33 cellular contexts compared by ENCODE assay signal in the genomic region with DNA sequence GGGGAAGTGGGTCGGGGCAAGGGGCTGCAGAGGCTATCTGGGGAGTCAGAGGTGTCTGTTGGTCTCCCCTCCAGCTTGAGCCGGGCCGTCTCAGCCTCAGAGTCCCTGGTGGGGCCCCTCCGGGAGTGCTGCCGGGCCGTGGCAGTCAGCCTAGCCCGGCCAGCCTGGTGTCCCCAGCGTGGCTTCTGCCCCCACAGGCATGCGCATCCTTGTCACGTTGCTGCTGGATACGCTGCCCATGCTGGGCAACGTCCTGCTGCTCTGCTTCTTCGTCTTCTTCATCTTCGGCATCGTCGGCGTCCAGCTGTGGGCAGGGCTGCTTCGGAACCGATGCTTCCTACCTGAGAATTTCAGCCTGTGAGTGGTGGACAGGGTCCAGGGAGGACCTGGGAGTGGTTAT. TPM values are rescaled to one million over a fixed set of nuclear protein-coding genes. Genes with fewer than 3 reads are reported as not detected.
"Had no signal": no experiment of that assay in that cellular context is flagged by ENCODE, and none has a peak within 500 bp of the region (broad histone marks: within the 10 kb centered on the region; RNA-seq: fewer than 3 reads in every experiment).

No MANE protein-coding gene starts in this region.

- H3K36me3 Mint-ChIP-seq: naive thymus-derived CD8-positive, alpha-beta T cell; natural killer cell treated with Interleukin-12 subunit alpha and Interleukin-12 subunit beta and Interleukin-15 and Interleukin-18, amount 100 ng/mL, for 72 hours; stimulated activated effector memory CD8-positive, alpha-beta T cell treated with anti-CD3 and anti-CD28 coated beads, Interleukin-12 subunit alpha, Interleukin-12 subunit beta, amount 100 ng/mL, for 72 hours; stimulated activated naive B cell treated with anti-CD40 and anti-IgM and Interleukin-4, amounts not matched to agents 10 μg/mL and 1 μg/mL and 100 μg/mL, for 72 hours had no signal

- H3K27me3 ChIP-seq: ovary, thyroid gland, upper lobe of left lung, vagina had no signal

- FAIRE-seq: urothelium cell line had no signal

- H3K27ac ChIP-seq: ovary, parathyroid adenoma, psoas muscle, skin epidermis, spleen, stomach, thoracic aorta, thyroid gland, tibial nerve, upper lobe of left lung, vagina had no signal

- H3K9me3 Mint-ChIP-seq: naive thymus-derived CD8-positive, alpha-beta T cell; natural killer cell treated with Interleukin-12 subunit alpha and Interleukin-12 subunit beta and Interleukin-15 and Interleukin-18, amount 100 ng/mL, for 72 hours; nephron progenitor cell; neural crest cell; stimulated activated effector memory CD8-positive, alpha-beta T cell treated with anti-CD3 and anti-CD28 coated beads, Interleukin-12 subunit alpha, Interleukin-12 subunit beta, amount 100 ng/mL, for 72 hours; stimulated activated naive B cell treated with anti-CD40 and anti-IgM and Interleukin-4, amounts not matched to agents 10 μg/mL and 1 μg/mL and 100 μg/mL, for 72 hours; stimulated activated naive CD8-positive, alpha-beta T cell treated with anti-CD3 and anti-CD28 coated beads, Interleukin-15, Interleukin-2, amounts not matched to agents 100 ng/mL and 50 ng/mL, for 24 hours had no signal

- DNase-seq: naive thymus-derived CD8-positive, alpha-beta T cell; nephron progenitor cell; occipital lobe; ovary; posterior cingulate gyrus; psoas muscle; right cardiac atrium; spleen; stimulated activated CD4-positive, alpha-beta T cell treated with anti-CD3 and anti-CD28 coated beads, Interleukin-12 subunit alpha, Interleukin-12 subunit beta, amount 100 ng/mL, for 4 hours; stimulated activated CD4-positive, alpha-beta T cell treated with anti-CD3 and anti-CD28 coated beads, Interleukin-1b, Interleukin-23, amount 100 ng/mL, for 48 hours; stimulated activated CD4-positive, alpha-beta T cell treated with anti-CD3 and anti-CD28 coated beads, Interleukin-2, amount 100 ng/mL, for 48 hours; stimulated activated CD4-positive, alpha-beta T cell treated with anti-CD3 and anti-CD28 coated beads, Interleukin-4, amount 100 ng/mL, for 24 hours; stimulated activated naive B cell treated with anti-CD40 and anti-IgM and Interleukin-4, amounts not matched to agents 10 μg/mL and 1 μg/mL and 100 μg/mL, for 72 hours; stimulated activated naive CD4-positive, alpha-beta T cell treated with Interleukin-2 at 50 U/mL for 16 hours; stomach; thyroid gland; trophoblast cell had no signal

- H3K4me1 ChIP-seq: parathyroid adenoma, psoas muscle, spleen, stomach, thyroid gland, tibial nerve, upper lobe of left lung, vagina had no signal

- H3K4me3 Mint-ChIP-seq: naive thymus-derived CD8-positive, alpha-beta T cell; natural killer cell treated with Interleukin-12 subunit alpha and Interleukin-12 subunit beta and Interleukin-15 and Interleukin-18, amount 100 ng/mL, for 72 hours; neural crest cell; stimulated activated effector memory CD8-positive, alpha-beta T cell treated with anti-CD3 and anti-CD28 coated beads, Interleukin-12 subunit alpha, Interleukin-12 subunit beta, amount 100 ng/mL, for 72 hours; stimulated activated naive B cell treated with anti-CD40 and anti-IgM and Interleukin-4, amounts not matched to agents 10 μg/mL and 1 μg/mL and 100 μg/mL, for 72 hours; stimulated activated naive CD8-positive, alpha-beta T cell treated with anti-CD3 and anti-CD28 coated beads, Interleukin-15, Interleukin-2, amounts not matched to agents 100 ng/mL and 50 ng/mL, for 24 hours had no signal

- H2AFZ ChIP-seq: parathyroid adenoma had no signal

- H3K27ac Mint-ChIP-seq: natural killer cell treated with Interleukin-12 subunit alpha and Interleukin-12 subunit beta and Interleukin-15 and Interleukin-18, amount 100 ng/mL, for 72 hours; stimulated activated effector memory CD8-positive, alpha-beta T cell treated with anti-CD3 and anti-CD28 coated beads, Interleukin-12 subunit alpha, Interleukin-12 subunit beta, amount 100 ng/mL, for 72 hours; stimulated activated naive CD8-positive, alpha-beta T cell treated with anti-CD3 and anti-CD28 coated beads, Interleukin-15, Interleukin-2, amounts not matched to agents 100 ng/mL and 50 ng/mL, for 24 hours had no signal

- H3K9me3 ChIP-seq: ovary, psoas muscle, spleen, stomach, thoracic aorta, thyroid gland, tibial nerve, upper lobe of left lung, vagina had no signal

- H3K9ac ChIP-seq: parathyroid adenoma had no signal

- H3K4me2 ChIP-seq: smooth muscle cell had no signal

- ATAC-seq: naive thymus-derived CD8-positive, alpha-beta T cell; natural killer cell treated with Interleukin-12 subunit alpha and Interleukin-12 subunit beta and Interleukin-15 and Interleukin-18, amount 100 ng/mL, for 72 hours; psoas muscle; right cardiac atrium; sciatic nerve; stimulated activated effector memory CD8-positive, alpha-beta T cell treated with anti-CD3 and anti-CD28 coated beads, Interleukin-12 subunit alpha, Interleukin-12 subunit beta, amount 100 ng/mL, for 72 hours; stimulated activated naive B cell treated with anti-CD40 and anti-IgM and Interleukin-4, amounts not matched to agents 10 μg/mL and 1 μg/mL and 100 μg/mL, for 72 hours had no signal

- H3K36me3 ChIP-seq: ovary, spleen, stomach, thoracic aorta, thyroid gland, tibial nerve, upper lobe of left lung, vagina had no signal

- H3K4me3 ChIP-seq: ovary, psoas muscle, skin epidermis, smooth muscle cell, spleen, stomach, thoracic aorta, thyroid gland, tibial nerve, upper lobe of left lung, vagina had no signal

RNA-seq across cellular contexts. Expression of a gene that starts 11.2 kb away (rescaled TPM):
- total RNA-seq: natural killer cell treated with Interleukin-12 subunit alpha and Interleukin-12 subunit beta and Interleukin-15 and Interleukin-18, amount 100 ng/mL, for 72 hours had no signal
- polyA plus RNA-seq: naive thymus-derived CD8-positive, alpha-beta T cell had no signal

RNA-seq across cellular contexts. Expression of a gene that starts 39.1 kb away (rescaled TPM):
- total RNA-seq: naive thymus-derived CD8-positive, alpha-beta T cell; natural killer cell treated with Interleukin-12 subunit alpha and Interleukin-12 subunit beta and Interleukin-15 and Interleukin-18, amount 100 ng/mL, for 72 hours; neural crest cell; osteoblast; spleen; subcutaneous adipose tissue; temporal lobe had no signal
- polyA plus RNA-seq: naive thymus-derived CD8-positive, alpha-beta T cell had no signal
